Comparison of ENCODE assay signal across 9 cellular contexts in the genomic region with DNA sequence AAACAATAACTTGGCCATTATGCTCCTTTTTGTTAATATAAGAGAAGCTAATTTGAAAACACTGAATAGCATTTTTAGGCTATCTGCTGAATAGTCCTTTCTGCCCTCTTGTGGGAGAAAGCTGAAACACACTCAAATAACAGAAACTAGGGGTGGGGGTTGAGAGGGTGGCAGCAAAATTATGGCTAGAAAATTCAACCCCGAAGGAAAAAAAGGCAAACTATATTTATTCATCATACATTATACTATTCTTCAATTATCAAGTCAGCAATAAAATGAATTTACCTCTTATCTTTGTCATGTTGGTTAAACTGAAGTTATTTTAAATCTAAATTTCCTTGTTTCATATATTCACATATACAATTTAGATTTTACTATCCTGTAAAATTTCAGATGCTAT.
A peak's percentile ranks its signal among the peaks of the same experiment; 100 is the strongest.
DNase-seq lines count a peak whose midpoint lies in the region; ATAC-seq and TF ChIP-seq lines count a peak whose summit lies in the region.
"Had no signal": no experiment of that assay in that cellular context is flagged by ENCODE, and none has a peak within 500 bp of the region (broad histone marks: within the 10 kb centered on the region; RNA-seq: fewer than 3 reads in every experiment).

No MANE protein-coding gene starts in this region.

- intact Hi-C loops in Right ventricle myocardium superior (cut with DNase I) (no loop called here), Right ventricle myocardium inferior (cut with DNase I) (loop anchor here (10.0 kb wide), 1 partner anchor 339 kb away; no protein-coding TSS in a partner anchor), Panc1 (cut with micrococcal nuclease; ENCODE audit: unreplicated experiment) (loop anchor here (1.0 to 2.0 kb wide), 2 partner anchors 83 to 336 kb away; no protein-coding TSS in a partner anchor)

- no TSS peak for BruUV-seq in Panc1 (replicated peaks; lab: Mats Ljungman, UMichigan)

- H3K4me1 ChIP-seq in Karpas-422 (ENCODE audit: low read length) (peaks cover 26% of the 10 kb centered on the region), Panc1 (ENCODE audit: control insufficient read depth, insufficient read depth, low read length) (peaks cover 5% of the 10 kb centered on the region; the same call in 1 of the 2 replicates)

- DNase-seq in Right ventricle myocardium superior (no peak), Right ventricle myocardium inferior (ENCODE audit: missing footprints) (no peak), Karpas-422 (peak; percentile 85), Panc1 (ENCODE audit: low read depth, low spot score) (peak; percentile 36), epidermal melanocyte (ENCODE audit: insufficient read length, low spot score) (peak; percentile 22), neural crest cell (ENCODE audit: low read depth, low spot score) (peak; percentile 25)
- no peak for DNase-seq in activated naive CD4-positive, alpha-beta T cell treated with anti-CD3 and anti-CD28 coated beads, Interleukin-2, amount 10 ng/mL, durations not matched to agents 7 days and 5 days
- no peak for DNase-seq in effector CD4-positive, alpha-beta T cell
- DNase-seq: activated naive CD8-positive, alpha-beta T cell treated with anti-CD3 and anti-CD28 coated beads, Interleukin-2, amount 10 ng/mL, durations not matched to agents 7 days and 5 days had no signal

- no peaks in the 10 kb centered on the region for H4K20me1 ChIP-seq in Karpas-422 (ENCODE audit: insufficient read depth, low read depth, low read length)

- no peak overlapping the region for H3K9ac ChIP-seq in Karpas-422 (ENCODE audit: low read length)

- H3K27me3 ChIP-seq in Karpas-422 (ENCODE audit: low read length) = no peaks in the 10 kb centered on the region
- H3K27me3 ChIP-seq in Panc1 (ENCODE audit: control insufficient read depth, insufficient read depth, low read length) = no peaks in the 10 kb centered on the region

- in situ Hi-C loops in Panc1 (cut with HindIII; ENCODE audit: low pct_unique_long_range_greater_than_20kb, low sequenced_read_pairs) = no loop called here

- H3K9me3 Mint-ChIP-seq in neural crest cell = no peaks in the 10 kb centered on the region
- no peaks in the 10 kb centered on the region for H3K9me3 Mint-ChIP-seq in activated naive CD4-positive, alpha-beta T cell treated with anti-CD3 and anti-CD28 coated beads, Interleukin-2, amount 10 ng/mL, durations not matched to agents 7 days and 5 days
- H3K9me3 Mint-ChIP-seq: activated naive CD8-positive, alpha-beta T cell treated with anti-CD3 and anti-CD28 coated beads, Interleukin-2, amount 10 ng/mL, durations not matched to agents 7 days and 5 days had no signal

- H3K27ac ChIP-seq in Karpas-422 (ENCODE audit: low read length) (peak overlapping the region; percentile 59; the same call in 1 of the 2 replicates), Panc1 (ENCODE audit: low read length) (no peak overlapping the region)

- CTCF ChIA-PET in Panc1 (lab: Charles Lee) = interaction anchor here (0.7 to 2.3 kb wide), 2 partner anchors 84 to 331 kb away, joined by 3 to 11 read pairs; no protein-coding TSS in a partner anchor
- CTCF ChIA-PET in activated naive CD4-positive, alpha-beta T cell treated with anti-CD3 and anti-CD28 coated beads, Interleukin-2, amount 10 ng/mL, durations not matched to agents 7 days and 5 days (lab: Charles Lee) = interaction anchor here (0.7 to 1.4 kb wide), 6 partner anchors 8 to 593 kb away, joined by 3 to 4 read pairs (median 4); no protein-coding TSS in a partner anchor

- H3K36me3 Mint-ChIP-seq in neural crest cell (ENCODE audit: low read depth) = no peaks in the 10 kb centered on the region
- no peaks in the 10 kb centered on the region for H3K36me3 Mint-ChIP-seq in activated naive CD4-positive, alpha-beta T cell treated with anti-CD3 and anti-CD28 coated beads, Interleukin-2, amount 10 ng/mL, durations not matched to agents 7 days and 5 days
- H3K36me3 Mint-ChIP-seq: activated naive CD8-positive, alpha-beta T cell treated with anti-CD3 and anti-CD28 coated beads, Interleukin-2, amount 10 ng/mL, durations not matched to agents 7 days and 5 days had no signal

- no peak overlapping the region for H3K27ac Mint-ChIP-seq in neural crest cell (ENCODE audit: unreplicated experiment)
- no peak overlapping the region for H3K27ac Mint-ChIP-seq in activated naive CD4-positive, alpha-beta T cell treated with anti-CD3 and anti-CD28 coated beads, Interleukin-2, amount 10 ng/mL, durations not matched to agents 7 days and 5 days
- H3K27ac Mint-ChIP-seq: activated naive CD8-positive, alpha-beta T cell treated with anti-CD3 and anti-CD28 coated beads, Interleukin-2, amount 10 ng/mL, durations not matched to agents 7 days and 5 days had no signal

- no peaks in the 10 kb centered on the region for H3K36me3 ChIP-seq in Karpas-422 (ENCODE audit: insufficient read depth, low read length)
- peaks cover 2% of the 10 kb centered on the region; the same call in 1 of the 2 replicates for H3K36me3 ChIP-seq in Panc1 (ENCODE audit: control insufficient read depth, insufficient read depth, low read length)

- no peak overlapping the region for H2AFZ ChIP-seq in Karpas-422 (ENCODE audit: low read length)

- peaks cover 34% of the 10 kb centered on the region for H3K79me2 ChIP-seq in Karpas-422 (ENCODE audit: low read length)

- H3K4me2 ChIP-seq in Karpas-422 (ENCODE audit: low read depth, low read length, poor library complexity, severe bottlenecking) = peak overlapping the region; percentile 21

- H3K4me1 Mint-ChIP-seq in neural crest cell = peaks cover 49% of the 10 kb centered on the region
- no peaks in the 10 kb centered on the region for H3K4me1 Mint-ChIP-seq in activated naive CD4-positive, alpha-beta T cell treated with anti-CD3 and anti-CD28 coated beads, Interleukin-2, amount 10 ng/mL, durations not matched to agents 7 days and 5 days
- H3K4me1 Mint-ChIP-seq: activated naive CD8-positive, alpha-beta T cell treated with anti-CD3 and anti-CD28 coated beads, Interleukin-2, amount 10 ng/mL, durations not matched to agents 7 days and 5 days had no signal

- TF ChIP-seq CTCF in Panc1 (IDR thresholded peaks at IDR 0.05) (peak; percentile 81; the same call in 1 of the 2 replicates), neural crest cell (conservative IDR thresholded peaks at IDR 0.05) (peak; percentile 82)

- no peaks in the 10 kb centered on the region for H3K9me3 ChIP-seq in Karpas-422 (ENCODE audit: low read length)
- no peaks in the 10 kb centered on the region for H3K9me3 ChIP-seq in Panc1 (ENCODE audit: control insufficient read depth, insufficient read depth, low read depth, low read length)

- no peak overlapping the region for H3K4me3 Mint-ChIP-seq in neural crest cell
- H3K4me3 Mint-ChIP-seq in activated naive CD4-positive, alpha-beta T cell treated with anti-CD3 and anti-CD28 coated beads, Interleukin-2, amount 10 ng/mL, durations not matched to agents 7 days and 5 days = no peak overlapping the region
- H3K4me3 Mint-ChIP-seq: activated naive CD8-positive, alpha-beta T cell treated with anti-CD3 and anti-CD28 coated beads, Interleukin-2, amount 10 ng/mL, durations not matched to agents 7 days and 5 days had no signal

- H3K9me2 ChIP-seq in Karpas-422 (replicated peaks; ENCODE audit: insufficient read depth, low read length) = no peaks in the 10 kb centered on the region

- H3K27me3 Mint-ChIP-seq in neural crest cell (ENCODE audit: low read depth) = no peaks in the 10 kb centered on the region
- H3K27me3 Mint-ChIP-seq in activated naive CD4-positive, alpha-beta T cell treated with anti-CD3 and anti-CD28 coated beads, Interleukin-2, amount 10 ng/mL, durations not matched to agents 7 days and 5 days = no peaks in the 10 kb centered on the region
- H3K27me3 Mint-ChIP-seq: activated naive CD8-positive, alpha-beta T cell treated with anti-CD3 and anti-CD28 coated beads, Interleukin-2, amount 10 ng/mL, durations not matched to agents 7 days and 5 days had no signal

- ATAC-seq in Right ventricle myocardium superior (ENCODE audit: poor library complexity) (peak; percentile 69), Right ventricle myocardium inferior (no peak), Panc1 (no peak)

- POLR2A ChIA-PET in Panc1 (lab: Charles Lee) = no interaction called here

- H3K4me3 ChIP-seq in Karpas-422 (ENCODE audit: low read length) = no peak overlapping the region
- no peak overlapping the region for H3K4me3 ChIP-seq in Panc1 (ENCODE audit: low read depth in 2 of 2, low read length in 2 of 2)

Comparison
In these comparisons a context has a peak if more than half of its experiments do, and no peak if none do; other contexts are left out.
1. DNase-seq: peak in Karpas-422 (single experiment), Panc1 (single experiment), epidermal melanocyte (single experiment) and neural crest cell (single experiment); none in Right ventricle myocardium superior (single experiment), Right ventricle myocardium inferior (single experiment), activated naive CD4-positive, alpha-beta T cell treated with anti-CD3 and anti-CD28 coated beads, Interleukin-2, amount 10 ng/mL, durations not matched to agents 7 days and 5 days (single experiment) and effector CD4-positive, alpha-beta T cell (single experiment).